ENCODE assay signal across 8 cellular contexts in genomic region chr1:224497714-224498573, GRCh38.
DNase-seq lines count a peak whose midpoint lies in the region; ATAC-seq and TF ChIP-seq lines count a peak whose summit lies in the region.

No MANE protein-coding gene starts in this region.

- in situ Hi-C loops in G401 (cut with HindIII; ENCODE audit: low sequenced_read_pairs) = no loop called here

- H3K9me3 ChIP-seq in HUES64 (ENCODE audit: insufficient read depth, low read depth, low read length) (peaks cover 10% of the 10 kb centered on the region; the same call in 1 of the 2 replicates), mesodermal cell (ENCODE audit: control insufficient read depth, low read length) (peaks cover 11% of the 10 kb centered on the region)

- H3K36me3 ChIP-seq in HUES64 (ENCODE audit: insufficient read depth, low read length) (no peaks in the 10 kb centered on the region), mesodermal cell (ENCODE audit: control insufficient read depth, insufficient read depth, low read length) (no peaks in the 10 kb centered on the region)

- no peak for TF ChIP-seq CTCF in coronary artery (IDR thresholded peaks at IDR 0.05)

- 34% methylated on average over 3 of the region's 3 CpGs for WGBS in HUES64
- 29% methylated on average over 3 of the region's 3 CpGs; no CpG with 5 or more reads in 1 of the 2 experiments for WGBS in mesodermal cell (ENCODE audit: insufficient coverage in 2 of 2), 2 experiments

- H3K4me1 ChIP-seq in HUES64 (ENCODE audit: insufficient read depth, low read length) = peaks cover 53% of the 10 kb centered on the region
- H3K4me1 ChIP-seq in mesodermal cell (ENCODE audit: control insufficient read depth, insufficient read depth, low read length, poor library complexity, severe bottlenecking) = peaks cover 31% of the 10 kb centered on the region

- DNase-seq in G401 (ENCODE audit: low spot score) (peak; percentile 24), coronary artery (ENCODE audit: low spot score) (no peak), DMS153 treated with DMSO at 0.1 percent for 48 hours (lab: John Stamatoyannopoulos, UW; ENCODE audit: unreplicated experiment) (no peak)
- peak; percentile 57 for DNase-seq in activated CD4-positive, CD25-positive, alpha-beta regulatory T cell treated with anti-CD3 and anti-CD28 coated beads, Interleukin-2, amount 50 U/mL, for 72 hours
- DNase-seq in stimulated activated CD8-positive, alpha-beta memory T cell treated with anti-CD3 and anti-CD28 coated beads, Interleukin-7, amount 100 ng/mL, for 1 hour (ENCODE audit: low read depth in 2 of 2) = peak; percentile 4 to 15

- no peaks in the 10 kb centered on the region for H3K27me3 ChIP-seq in HUES64 (ENCODE audit: insufficient read depth, low read length)

- H3K27ac ChIP-seq in HUES64 (ENCODE audit: low read depth, low read length) (peak overlapping the region; percentile 99), coronary artery (peak overlapping the region; percentile 45 to 81), mesodermal cell (ENCODE audit: low read depth, low read length, severe bottlenecking) (peak overlapping the region; percentile 95)

- peak; percentile 93 for ATAC-seq in GM21529 (IDR thresholded peaks at IDR 0.05; ENCODE audit: unreplicated experiment)

- H3K4me3 ChIP-seq in HUES64 (ENCODE audit: low read length) (no peak overlapping the region), coronary artery (no peak overlapping the region), mesodermal cell (ENCODE audit: extremely low read depth, insufficient read depth, low read length, poor library complexity, severe bottlenecking) (no peak overlapping the region)

- peak overlapping the region; percentile 68 for H3K9ac ChIP-seq in HUES64 (ENCODE audit: low read depth, low read length)

Comparison
In these comparisons a context has a peak if more than half of its experiments do, and no peak if none do; other contexts are left out.
1. DNase-seq: peak in G401 (single experiment), activated CD4-positive, CD25-positive, alpha-beta regulatory T cell treated with anti-CD3 and anti-CD28 coated beads, Interleukin-2, amount 50 U/mL, for 72 hours (single experiment) and stimulated activated CD8-positive, alpha-beta memory T cell treated with anti-CD3 and anti-CD28 coated beads, Interleukin-7, amount 100 ng/mL, for 1 hour (2 of 2); none in coronary artery (single experiment) and DMS153 treated with DMSO at 0.1 percent for 48 hours (single experiment).
2. Peak in every context shown above with its lines, with median percentiles within 50 percentile points of each other: H3K27ac ChIP-seq.